ENCODE assay signal across 1 cellular context in genomic region chr19:29811125-29812079, GRCh38.
TF ChIP-seq lines count a peak whose summit lies in the region.

Gene CCNE1 (plus strand): TSS chr19:29811991. CDS start chr19:29812556, 565 bp downstream.

TF ChIP-seq in HEK293, 187 proteins besides CTCF, POLR2A, EP300 and RAD21 (continued from another document and continues in another):
- TF ChIP-seq, protein P1, sequence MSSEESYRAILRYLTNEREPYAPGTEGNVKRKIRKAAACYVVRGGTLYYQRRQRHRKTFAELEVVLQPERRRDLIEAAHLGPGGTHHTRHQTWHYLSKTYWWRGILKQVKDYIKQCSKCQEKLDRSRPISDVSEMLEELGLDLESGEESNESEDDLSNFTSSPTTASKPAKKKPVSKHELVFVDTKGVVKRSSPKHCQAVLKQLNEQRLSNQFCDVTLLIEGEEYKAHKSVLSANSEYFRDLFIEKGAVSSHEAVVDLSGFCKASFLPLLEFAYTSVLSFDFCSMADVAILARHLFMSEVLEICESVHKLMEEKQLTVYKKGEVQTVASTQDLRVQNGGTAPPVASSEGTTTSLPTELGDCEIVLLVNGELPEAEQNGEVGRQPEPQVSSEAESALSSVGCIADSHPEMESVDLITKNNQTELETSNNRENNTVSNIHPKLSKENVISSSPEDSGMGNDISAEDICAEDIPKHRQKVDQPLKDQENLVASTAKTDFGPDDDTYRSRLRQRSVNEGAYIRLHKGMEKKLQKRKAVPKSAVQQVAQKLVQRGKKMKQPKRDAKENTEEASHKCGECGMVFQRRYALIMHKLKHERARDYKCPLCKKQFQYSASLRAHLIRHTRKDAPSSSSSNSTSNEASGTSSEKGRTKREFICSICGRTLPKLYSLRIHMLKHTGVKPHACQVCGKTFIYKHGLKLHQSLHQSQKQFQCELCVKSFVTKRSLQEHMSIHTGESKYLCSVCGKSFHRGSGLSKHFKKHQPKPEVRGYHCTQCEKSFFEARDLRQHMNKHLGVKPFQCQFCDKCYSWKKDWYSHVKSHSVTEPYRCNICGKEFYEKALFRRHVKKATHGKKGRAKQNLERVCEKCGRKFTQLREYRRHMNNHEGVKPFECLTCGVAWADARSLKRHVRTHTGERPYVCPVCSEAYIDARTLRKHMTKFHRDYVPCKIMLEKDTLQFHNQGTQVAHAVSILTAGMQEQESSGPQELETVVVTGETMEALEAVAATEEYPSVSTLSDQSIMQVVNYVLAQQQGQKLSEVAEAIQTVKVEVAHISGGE (tag by site-specific recombination; conservative IDR thresholded peaks at IDR 0.05; ENCODE audit: low read depth) = peak; percentile 72; the same call in 1 of the 2 replicates
- TF ChIP-seq ZNF501 (tag by site-specific recombination; IDR thresholded peaks at IDR 0.05) = no peak; the same call in none of the 2 replicates
- no peak for TF ChIP-seq ZNF155 (tag by site-specific recombination; IDR thresholded peaks at IDR 0.05)
- peak; percentile 96 for TF ChIP-seq ZNF561 (tag by site-specific recombination; IDR thresholded peaks at IDR 0.05; ENCODE audit: borderline replicate concordance)
- 0 out of 2 replicates have a peak, but pooled peaks have one; percentile 23 for TF ChIP-seq YY2 (tag by site-specific recombination; IDR thresholded peaks at IDR 0.05)
- TF ChIP-seq ZNF138 (tag by site-specific recombination; IDR thresholded peaks at IDR 0.05; ENCODE audit: borderline replicate concordance) = no peak; the same call in 1 of the 2 replicates
- TF ChIP-seq ZNF223 (tag by site-specific recombination; IDR thresholded peaks at IDR 0.05) = peak; percentile 35; the same call in 1 of the 2 replicates
- TF ChIP-seq ZFP41 (tag by site-specific recombination; IDR thresholded peaks at IDR 0.05; ENCODE audit: borderline replicate concordance) = no peak
- peak; percentile 99 for TF ChIP-seq ZBTB20 (tag by site-specific recombination; IDR thresholded peaks at IDR 0.05)
- TF ChIP-seq, protein P2, sequence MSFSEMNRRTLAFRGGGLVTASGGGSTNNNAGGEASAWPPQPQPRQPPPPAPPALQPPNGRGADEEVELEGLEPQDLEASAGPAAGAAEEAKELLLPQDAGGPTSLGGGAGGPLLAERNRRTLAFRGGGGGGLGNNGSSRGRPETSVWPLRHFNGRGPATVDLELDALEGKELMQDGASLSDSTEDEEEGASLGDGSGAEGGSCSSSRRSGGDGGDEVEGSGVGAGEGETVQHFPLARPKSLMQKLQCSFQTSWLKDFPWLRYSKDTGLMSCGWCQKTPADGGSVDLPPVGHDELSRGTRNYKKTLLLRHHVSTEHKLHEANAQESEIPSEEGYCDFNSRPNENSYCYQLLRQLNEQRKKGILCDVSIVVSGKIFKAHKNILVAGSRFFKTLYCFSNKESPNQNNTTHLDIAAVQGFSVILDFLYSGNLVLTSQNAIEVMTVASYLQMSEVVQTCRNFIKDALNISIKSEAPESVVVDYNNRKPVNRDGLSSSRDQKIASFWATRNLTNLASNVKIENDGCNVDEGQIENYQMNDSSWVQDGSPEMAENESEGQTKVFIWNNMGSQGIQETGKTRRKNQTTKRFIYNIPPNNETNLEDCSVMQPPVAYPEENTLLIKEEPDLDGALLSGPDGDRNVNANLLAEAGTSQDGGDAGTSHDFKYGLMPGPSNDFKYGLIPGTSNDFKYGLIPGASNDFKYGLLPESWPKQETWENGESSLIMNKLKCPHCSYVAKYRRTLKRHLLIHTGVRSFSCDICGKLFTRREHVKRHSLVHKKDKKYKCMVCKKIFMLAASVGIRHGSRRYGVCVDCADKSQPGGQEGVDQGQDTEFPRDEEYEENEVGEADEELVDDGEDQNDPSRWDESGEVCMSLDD (tag by site-specific recombination; IDR thresholded peaks at IDR 0.05) = peak; percentile 92
- TF ChIP-seq ZNF776 (tag by site-specific recombination; IDR thresholded peaks at IDR 0.05; ENCODE audit: borderline replicate concordance) = no peak
- TF ChIP-seq, protein P3, sequence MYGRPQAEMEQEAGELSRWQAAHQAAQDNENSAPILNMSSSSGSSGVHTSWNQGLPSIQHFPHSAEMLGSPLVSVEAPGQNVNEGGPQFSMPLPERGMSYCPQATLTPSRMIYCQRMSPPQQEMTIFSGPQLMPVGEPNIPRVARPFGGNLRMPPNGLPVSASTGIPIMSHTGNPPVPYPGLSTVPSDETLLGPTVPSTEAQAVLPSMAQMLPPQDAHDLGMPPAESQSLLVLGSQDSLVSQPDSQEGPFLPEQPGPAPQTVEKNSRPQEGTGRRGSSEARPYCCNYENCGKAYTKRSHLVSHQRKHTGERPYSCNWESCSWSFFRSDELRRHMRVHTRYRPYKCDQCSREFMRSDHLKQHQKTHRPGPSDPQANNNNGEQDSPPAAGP (tag by site-specific recombination; IDR thresholded peaks at IDR 0.05) = peak; percentile 97
- 0 out of 2 replicates have a peak, but pooled peaks have one; percentile 24 for TF ChIP-seq ZSCAN16 (tag by site-specific recombination; IDR thresholded peaks at IDR 0.05)
- TF ChIP-seq ZNF664 (tag by site-specific recombination; IDR thresholded peaks at IDR 0.05) = no peak
- no peak; the same call in 1 of the 2 replicates for TF ChIP-seq ZNF157 (tag by site-specific recombination; IDR thresholded peaks at IDR 0.05)
- TF ChIP-seq ZNF558 (tag by site-specific recombination; IDR thresholded peaks at IDR 0.05) = no peak
- TF ChIP-seq ZNF837 (tag by site-specific recombination; IDR thresholded peaks at IDR 0.05) = no peak
- no peak for TF ChIP-seq ZNF202 (tag by site-specific recombination; IDR thresholded peaks at IDR 0.05; ENCODE audit: borderline replicate concordance)
- TF ChIP-seq ZNF677 (tag by site-specific recombination; IDR thresholded peaks at IDR 0.05) = peak; percentile 66; the same call in 1 of the 2 replicates
- TF ChIP-seq ZNF600 (tag by site-specific recombination; IDR thresholded peaks at IDR 0.05) = peak; percentile 55
- no peak for TF ChIP-seq ZNF121 (tag by site-specific recombination; IDR thresholded peaks at IDR 0.05)
- no peak for TF ChIP-seq ZSCAN23 (tag by site-specific recombination; IDR thresholded peaks at IDR 0.05)
- TF ChIP-seq ZNF341 (tag by site-specific recombination; IDR thresholded peaks at IDR 0.05; ENCODE audit: low read depth) = peak; percentile 97
- TF ChIP-seq ZNF10 (tag by site-specific recombination; IDR thresholded peaks at IDR 0.05) = 0 out of 2 replicates have a peak, but pooled peaks have one; percentile 37
- TF ChIP-seq PRDM2 (tag by site-specific recombination; IDR thresholded peaks at IDR 0.05; ENCODE audit: borderline replicate concordance) = no peak
- TF ChIP-seq ZNF426 (tag by site-specific recombination; IDR thresholded peaks at IDR 0.05) = no peak
- peak; percentile 96 for TF ChIP-seq ZBTB8A (tag by site-specific recombination; IDR thresholded peaks at IDR 0.05)
- no peak for TF ChIP-seq WT1 (tag by site-specific recombination; IDR thresholded peaks at IDR 0.05)
- no peak for TF ChIP-seq ZNF404 (tag by site-specific recombination; IDR thresholded peaks at IDR 0.05)
- TF ChIP-seq ZNF704 (tag by site-specific recombination; IDR thresholded peaks at IDR 0.05) = no peak
- no peak for TF ChIP-seq ZNF623 (tag by site-specific recombination; IDR thresholded peaks at IDR 0.05)
- no peak for TF ChIP-seq ZNF585B (tag by site-specific recombination; IDR thresholded peaks at IDR 0.05)
- TF ChIP-seq MYNN (tag by site-specific recombination; IDR thresholded peaks at IDR 0.05; ENCODE audit: borderline replicate concordance) = no peak
- TF ChIP-seq ZNF302 (tag by site-specific recombination; IDR thresholded peaks at IDR 0.05; ENCODE audit: low read depth) = no peak
- TF ChIP-seq REST (tag by site-specific recombination; IDR thresholded peaks at IDR 0.05) = peak; percentile 46; the same call in 1 of the 2 replicates
- no peak for TF ChIP-seq ZNF473 (tag by site-specific recombination; IDR thresholded peaks at IDR 0.05)
- TF ChIP-seq ZNF280C (tag by site-specific recombination; IDR thresholded peaks at IDR 0.05) = no peak
- TF ChIP-seq ZNF112 (tag by site-specific recombination; IDR thresholded peaks at IDR 0.05) = no peak
- TF ChIP-seq MEIS1 (CRISPR knock-in tag; IDR thresholded peaks at IDR 0.05; ENCODE audit: borderline replicate concordance) = no peak
- peak; percentile 87 for TF ChIP-seq ZNF660 (tag by site-specific recombination; IDR thresholded peaks at IDR 0.05)
- TF ChIP-seq KLF16 (tag by site-specific recombination; IDR thresholded peaks at IDR 0.05) = peak; percentile 93
- TF ChIP-seq ZNF785 (tag by site-specific recombination; IDR thresholded peaks at IDR 0.05) = peak; percentile 83
- TF ChIP-seq SALL2 (tag by site-specific recombination; IDR thresholded peaks at IDR 0.05; ENCODE audit: borderline replicate concordance) = no peak
- TF ChIP-seq ZFP37 (tag by site-specific recombination; IDR thresholded peaks at IDR 0.05) = peak; percentile 42; the same call in 1 of the 2 replicates
